ENCODE assay signal across 28 cellular contexts in the genomic region with DNA sequence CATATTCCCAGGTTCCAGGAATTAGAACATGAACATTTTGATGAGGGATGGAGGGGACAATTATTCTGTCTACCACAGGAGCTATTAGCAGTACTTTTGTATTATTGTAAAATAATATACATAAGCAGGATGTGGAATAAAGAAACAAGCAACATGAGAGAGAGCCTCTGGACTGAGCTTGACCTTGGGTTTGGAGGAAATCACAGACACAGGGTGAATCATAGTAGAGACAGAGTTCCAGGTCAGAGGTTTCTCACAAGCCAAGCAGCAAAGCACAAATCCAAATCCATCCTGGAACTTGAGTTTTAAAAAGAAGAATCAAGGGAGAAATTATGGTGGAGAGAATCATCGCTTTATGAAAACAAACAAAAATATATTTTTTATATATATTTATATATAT. TPM values are rescaled to one million over a fixed set of nuclear protein-coding genes. Genes with fewer than 3 reads are reported as not detected.
DNase-seq lines count a peak whose midpoint lies in the region; ATAC-seq and TF ChIP-seq lines count a peak whose summit lies in the region.
"Had no signal": no experiment of that assay in that cellular context is flagged by ENCODE, and none has a peak within 500 bp of the region (broad histone marks: within the 10 kb centered on the region; RNA-seq: fewer than 3 reads in every experiment).

No MANE protein-coding gene starts in this region.

- H3K4me2 ChIP-seq in osteoblast (ENCODE audit: insufficient read depth, low read length), result no peak overlapping the region

- H3K27me3 ChIP-seq in osteoblast (ENCODE audit: insufficient read depth, low read length), result no peaks in the 10 kb centered on the region
- no peaks in the 10 kb centered on the region for H3K27me3 ChIP-seq in right atrium auricular region
- H3K27me3 ChIP-seq: gastrocnemius medialis had no signal

- no peaks in the 10 kb centered on the region for H3K36me3 ChIP-seq in osteoblast (ENCODE audit: insufficient read depth, low read length)
- H3K36me3 ChIP-seq in mucosa of descending colon (ENCODE audit: low read depth), result no peaks in the 10 kb centered on the region
- no peaks in the 10 kb centered on the region for H3K36me3 ChIP-seq in right atrium auricular region
- H3K36me3 ChIP-seq: gastrocnemius medialis, transverse colon, WERI-Rb-1 had no signal

- H3K9me3 ChIP-seq in osteoblast (ENCODE audit: low read depth, low read length) (no peaks in the 10 kb centered on the region), mucosa of descending colon (peaks cover under 1% of the 10 kb centered on the region), right atrium auricular region (peaks cover 0 to 3% of the 10 kb centered on the region in 2 donors)
- H3K9me3 ChIP-seq: gastrocnemius medialis, transverse colon had no signal

- H3K4me1 ChIP-seq in osteoblast (ENCODE audit: insufficient read depth, low read length) (peaks cover 15% of the 10 kb centered on the region), mucosa of descending colon (ENCODE audit: low read depth) (no peaks in the 10 kb centered on the region), right atrium auricular region (peaks cover 0 to 9% of the 10 kb centered on the region in 2 donors)
- H3K4me1 ChIP-seq: transverse colon had no signal

- H4K20me1 ChIP-seq in osteoblast (ENCODE audit: insufficient read depth, low read length), result no peaks in the 10 kb centered on the region

- H3K79me2 ChIP-seq in osteoblast (ENCODE audit: insufficient read depth, low read length), result no peaks in the 10 kb centered on the region

- peak; percentile 49 for DNase-seq in GM03348 (ENCODE audit: low spot score)
- DNase-seq in NCI-H226, result peak; percentile 11
- peak; percentile 37 for DNase-seq in fibroblast of gingiva (ENCODE audit: low read depth)
- DNase-seq in osteoblast (ENCODE audit: insufficient read length, low spot score, missing footprints), result peak; percentile 82
- no peak for DNase-seq in NCI-H146 (lab: John Stamatoyannopoulos, UW)
- no peak for DNase-seq in mucosa of descending colon
- DNase-seq in right atrium auricular region (ENCODE audit: low spot score), result no peak
- DNase-seq: activated CD4-positive, alpha-beta T cell treated with anti-CD3 and anti-CD28 coated beads, Interleukin-2, amount 50 U/mL, for 1 hour; activated naive CD4-positive, alpha-beta T cell treated with anti-CD3 and anti-CD28 coated beads, Interleukin-2, amount 10 ng/mL, durations not matched to agents 7 days and 5 days; caudate nucleus; CD8-positive, alpha-beta memory T cell; gastrocnemius medialis; GF-D8; hippocampal formation; immature natural killer cell; Karpas-422; NCI-H1048; NCI-H1930; NCI-H774; transverse colon; WERI-Rb-1 had no signal

- TF ChIP-seq CTCF in osteoblast (IDR thresholded peaks at IDR 0.05; ENCODE audit: extremely low read depth, low read depth, low read length) (no peak), mucosa of descending colon (IDR thresholded peaks at IDR 0.05) (no peak), right atrium auricular region (IDR thresholded peaks at IDR 0.05) (no peak)

- no peak overlapping the region for H2AFZ ChIP-seq in osteoblast (ENCODE audit: low read length)

- intact Hi-C loops in mucosa of descending colon (cut with DNase I, micrococcal nuclease), result no loop called here

- no peak overlapping the region for H3K27ac ChIP-seq in osteoblast (ENCODE audit: low read depth, low read length)
- no peak overlapping the region for H3K27ac ChIP-seq in right atrium auricular region
- H3K27ac ChIP-seq: gastrocnemius medialis, transverse colon, WERI-Rb-1 had no signal

- H3K4me3 ChIP-seq in osteoblast (ENCODE audit: insufficient read depth, low read length), result no peak overlapping the region
- H3K4me3 ChIP-seq in mucosa of descending colon, result no peak overlapping the region
- H3K4me3 ChIP-seq in right atrium auricular region, result no peak overlapping the region
- H3K4me3 ChIP-seq: gastrocnemius medialis, transverse colon had no signal

- ATAC-seq in mucosa of descending colon, result no peak
- ATAC-seq: gastrocnemius medialis, Right ventricle myocardium inferior had no signal

RNA-seq across cellular contexts. Expression of gene KRT31, which starts 5.1 kb away (rescaled TPM):
- not detected in 2 replicates for total RNA-seq in osteoblast
- total RNA-seq in mucosa of descending colon, result not detected
- total RNA-seq in right atrium auricular region, result not detected
- total RNA-seq: activated T-helper 1 cell treated with anti-CD3 and anti-CD28 coated beads, Interleukin-12 subunit alpha, Interleukin-12 subunit beta, Interleukin-2, Interleukin-4 antibody, amounts not matched to agents 30 ng/mL and 10 ng/mL and 1 ng/mL, durations not matched to agents 14 hours and 24 hours and 36 hours; B cell; CD8-positive, alpha-beta memory T cell; dermis microvascular lymphatic vessel endothelial cell; liver; mononuclear cell; OCI-LY7; Right ventricle myocardium inferior; transverse colon had no signal

RNA-seq across cellular contexts. Expression of gene KRT34, which starts 10.2 kb away (rescaled TPM):
- total RNA-seq in osteoblast, result 9.4 and 11.2 TPM in 2 replicates
- not detected for total RNA-seq in mucosa of descending colon
- total RNA-seq in right atrium auricular region, result not detected
- total RNA-seq: activated T-helper 1 cell treated with anti-CD3 and anti-CD28 coated beads, Interleukin-12 subunit alpha, Interleukin-12 subunit beta, Interleukin-2, Interleukin-4 antibody, amounts not matched to agents 30 ng/mL and 10 ng/mL and 1 ng/mL, durations not matched to agents 14 hours and 24 hours and 36 hours; B cell; CD8-positive, alpha-beta memory T cell; dermis microvascular lymphatic vessel endothelial cell; gastrocnemius medialis; liver; OCI-LY7; Right ventricle myocardium inferior; transverse colon had no signal

RNA-seq across cellular contexts. Expression of gene KRT33B, which starts 22.7 kb away (rescaled TPM):
- total RNA-seq in osteoblast (0.29 and 1.1 TPM in 2 replicates), mucosa of descending colon (not detected), right atrium auricular region (not detected)
- total RNA-seq: activated T-helper 1 cell treated with anti-CD3 and anti-CD28 coated beads, Interleukin-12 subunit alpha, Interleukin-12 subunit beta, Interleukin-2, Interleukin-4 antibody, amounts not matched to agents 30 ng/mL and 10 ng/mL and 1 ng/mL, durations not matched to agents 14 hours and 24 hours and 36 hours; B cell; CD8-positive, alpha-beta memory T cell; dermis microvascular lymphatic vessel endothelial cell; gastrocnemius medialis; liver; mononuclear cell; OCI-LY7; Right ventricle myocardium inferior; transverse colon had no signal

RNA-seq across cellular contexts. Expression of gene KRT37, which starts 32.1 kb away (rescaled TPM):
- total RNA-seq in osteoblast (not detected in 2 replicates), mucosa of descending colon (not detected), right atrium auricular region (not detected)
- total RNA-seq: activated T-helper 1 cell treated with anti-CD3 and anti-CD28 coated beads, Interleukin-12 subunit alpha, Interleukin-12 subunit beta, Interleukin-2, Interleukin-4 antibody, amounts not matched to agents 30 ng/mL and 10 ng/mL and 1 ng/mL, durations not matched to agents 14 hours and 24 hours and 36 hours; B cell; CD8-positive, alpha-beta memory T cell; dermis microvascular lymphatic vessel endothelial cell; gastrocnemius medialis; liver; mononuclear cell; OCI-LY7; Right ventricle myocardium inferior; transverse colon had no signal

RNA-seq across cellular contexts. Expression of gene KRT33A, which starts 41.6 kb away (rescaled TPM):
- total RNA-seq in osteoblast, result not detected in 2 replicates
- total RNA-seq in mucosa of descending colon, result not detected
- total RNA-seq in right atrium auricular region, result not detected
- total RNA-seq: activated T-helper 1 cell treated with anti-CD3 and anti-CD28 coated beads, Interleukin-12 subunit alpha, Interleukin-12 subunit beta, Interleukin-2, Interleukin-4 antibody, amounts not matched to agents 30 ng/mL and 10 ng/mL and 1 ng/mL, durations not matched to agents 14 hours and 24 hours and 36 hours; B cell; CD8-positive, alpha-beta memory T cell; dermis microvascular lymphatic vessel endothelial cell; gastrocnemius medialis; liver; mononuclear cell; OCI-LY7; Right ventricle myocardium inferior; transverse colon had no signal

Comparison
In these comparisons a context has a peak if more than half of its experiments do, and no peak if none do; other contexts are left out.
1. DNase-seq: peak in GM03348 (single experiment), NCI-H226 (single experiment), fibroblast of gingiva (single experiment) and osteoblast (single experiment); none in NCI-H146 (single experiment), mucosa of descending colon (0 of 3) and right atrium auricular region (single experiment).
2. RNA of gene KRT34, which starts 10.2 kb away (total RNA-seq): 9.4 to 11.2 TPM in osteoblast; not detected in mucosa of descending colon and not detected in right atrium auricular region; every median in the first group is over 10 times any median in the second.